Comparison of ENCODE assay signal across 2 cellular contexts in the genomic region with DNA sequence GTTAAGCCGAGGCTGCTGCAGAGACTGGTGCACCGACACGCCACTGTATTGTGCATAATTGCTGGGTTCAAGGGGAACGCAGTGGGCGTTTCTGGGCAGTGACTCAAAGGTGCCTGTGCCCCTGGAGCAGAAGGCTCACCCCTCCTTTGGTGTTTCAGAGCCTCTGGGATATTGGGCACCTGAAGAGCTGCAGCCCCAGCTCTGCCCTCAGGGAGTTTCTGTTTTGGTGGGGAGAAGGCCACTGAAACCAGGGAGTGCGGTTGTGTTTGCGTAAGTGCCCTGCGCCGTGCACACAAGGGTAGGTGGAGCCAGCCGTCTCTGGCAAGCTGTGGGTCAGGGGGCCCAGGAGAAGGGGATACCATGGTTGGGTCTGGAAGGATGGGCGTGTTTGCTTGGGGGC. TPM values are rescaled to one million over a fixed set of nuclear protein-coding genes. Genes with fewer than 3 reads are reported as not detected.
"Had no signal": no experiment of that assay in that cellular context is flagged by ENCODE, and none has a peak within 500 bp of the region (broad histone marks: within the 10 kb centered on the region; RNA-seq: fewer than 3 reads in every experiment).

No MANE protein-coding gene starts in this region.

RNA-seq across cellular contexts. Expression of gene UPK3B, which starts 34.1 kb away (rescaled TPM):
- total RNA-seq: pulmonary artery endothelial cell, smooth muscle cell had no signal
- polyA plus RNA-seq: smooth muscle cell had no signal
